Comparison of ENCODE assay signal across 18 cellular contexts in genomic region chr9:88809836-88810235, GRCh38.
DNase-seq lines count a peak whose midpoint lies in the region; ATAC-seq, FAIRE-seq and TF ChIP-seq lines count a peak whose summit lies in the region.
"Had no signal": no experiment of that assay in that cellular context is flagged by ENCODE, and none has a peak within 500 bp of the region (broad histone marks: within the 10 kb centered on the region; RNA-seq: fewer than 3 reads in every experiment).

No MANE protein-coding gene starts in this region.

- H3K14ac ChIP-seq in IMR-90 (replicated peaks; ENCODE audit: low read depth, low read length): peak overlapping the region; percentile 50

- CTCF ChIA-PET in IMR-90 (lab: Yijun Ruan, JAX): interaction anchor here (0.5 kb wide), 1 partner anchor 215 kb away, joined by 3 read pairs; no protein-coding TSS in a partner anchor
- CTCF ChIA-PET in PC-9 (lab: Charles Lee): no interaction called here

- ATAC-seq in IMR-90 (ENCODE audit: low read depth) (no peak), T-helper 17 cell (no peak)

- FAIRE-seq in astrocyte (lab: Jason Lieb, UNC): peak; percentile 55
- FAIRE-seq: GM19239 had no signal

- peak overlapping the region; percentile 18; the same call in 1 of the 2 replicates for H4K5ac ChIP-seq in IMR-90 (ENCODE audit: low read depth, low read length)

- H2AK5ac ChIP-seq in IMR-90 (ENCODE audit: low read depth, low read length): no peak overlapping the region

- no peak for DNase-seq in IMR-90
- DNase-seq in astrocyte (ENCODE audit: low read depth): no peak
- DNase-seq in fibroblast of mammary gland (ENCODE audit: low read depth): peak; percentile 64
- no peak for DNase-seq in dedifferentiated amniotic fluid mesenchymal stem cell (ENCODE audit: extremely low spot score)
- DNase-seq in PC-9: no peak
- DNase-seq in activated CD4-positive, alpha-beta T cell treated with anti-CD3 and anti-CD28 coated beads for 1 hour: no peak
- DNase-seq in T-helper 17 cell: no peak
- DNase-seq: CD4-positive, CD25-positive, alpha-beta regulatory T cell; EL; GF-D8; Karpas-422; NCI-H1694 treated with DMSO at 0.1 percent for 48 hours; NCI-H446 treated with DMSO at 0.1 percent for 48 hours; Peyer's patch had no signal

- H3K56ac ChIP-seq in IMR-90 (ENCODE audit: extremely low read depth, insufficient read depth, low read length): no peak overlapping the region

- TF ChIP-seq CTCF in IMR-90 (conservative IDR thresholded peaks at IDR 0.05; ENCODE audit: low read depth, low read length) (no peak), astrocyte (IDR thresholded peaks at IDR 0.05; ENCODE audit: insufficient read depth, low read depth, low read length) (no peak), fibroblast of mammary gland (conservative IDR thresholded peaks at IDR 0.05; ENCODE audit: control insufficient read depth, insufficient read depth, low read depth, low read length) (no peak), nephron (IDR thresholded peaks at IDR 0.05; ENCODE audit: unreplicated experiment in 3 of 3) (no peak), PC-9 (conservative IDR thresholded peaks at IDR 0.05) (no peak)

- TF ChIP-seq POLR2A in IMR-90 (IDR thresholded peaks at IDR 0.05; ENCODE audit: low read depth, low read length): no peak

- H3K79me2 ChIP-seq in astrocyte (ENCODE audit: insufficient read depth, low read length): no peaks in the 10 kb centered on the region
- H3K79me2 ChIP-seq in PC-9 (ENCODE audit: low read depth): no peaks in the 10 kb centered on the region

- H3K4ac ChIP-seq in IMR-90 (ENCODE audit: low read depth, low read length): peak overlapping the region; percentile 60; the same call in 1 of the 2 replicates

- no peaks in the 10 kb centered on the region for H3K36me3 Mint-ChIP-seq in astrocyte (ENCODE audit: low read depth, unreplicated experiment)
- no peaks in the 10 kb centered on the region for H3K36me3 Mint-ChIP-seq in nephron (ENCODE audit: low read depth)
- peaks cover 2% of the 10 kb centered on the region for H3K36me3 Mint-ChIP-seq in T-helper 17 cell (ENCODE audit: low read depth)
- H3K36me3 Mint-ChIP-seq: CD4-positive, CD25-positive, alpha-beta regulatory T cell; IgD-negative memory B cell had no signal

- no peak overlapping the region for H3K4me3 Mint-ChIP-seq in astrocyte (ENCODE audit: unreplicated experiment)
- no peak overlapping the region for H3K4me3 Mint-ChIP-seq in nephron
- H3K4me3 Mint-ChIP-seq in T-helper 17 cell: no peak overlapping the region
- H3K4me3 Mint-ChIP-seq: B cell; CD4-positive, CD25-positive, alpha-beta regulatory T cell; IgD-negative memory B cell had no signal

- H3K79me1 ChIP-seq in IMR-90 (ENCODE audit: low read depth in 1 of 2, low read length in 2 of 2): no peaks in the 10 kb centered on the region

- H3K4me1 ChIP-seq in IMR-90 (ENCODE audit: control insufficient read depth, insufficient read depth, low read length) (peaks cover 16% of the 10 kb centered on the region), astrocyte (ENCODE audit: insufficient read depth, low read length) (peaks cover 9% of the 10 kb centered on the region), PC-9 (replicated peaks; ENCODE audit: insufficient read depth) (no peaks in the 10 kb centered on the region)
- H3K4me1 ChIP-seq: Peyer's patch had no signal

- H3F3A ChIP-seq in PC-9 (ENCODE audit: insufficient read depth, low read depth): 0 out of 2 replicates have a peak, but pooled peaks cover 3% of the 10 kb centered on the region

- H4K20me1 ChIP-seq in IMR-90 (ENCODE audit: insufficient read depth, low read length) (no peaks in the 10 kb centered on the region), astrocyte (ENCODE audit: insufficient read depth, low read length) (no peaks in the 10 kb centered on the region), PC-9 (ENCODE audit: insufficient read depth) (no peaks in the 10 kb centered on the region)

- no peak overlapping the region for H3K23ac ChIP-seq in IMR-90 (ENCODE audit: low read depth, low read length)

- H2BK15ac ChIP-seq in IMR-90 (ENCODE audit: low read depth, low read length): no peak overlapping the region

- no peaks in the 10 kb centered on the region for H3K9me3 ChIP-seq in IMR-90 (ENCODE audit: control insufficient read depth, insufficient read depth, low read length)
- no peaks in the 10 kb centered on the region for H3K9me3 ChIP-seq in astrocyte (ENCODE audit: insufficient read depth, low read depth, low read length)
- H3K9me3 ChIP-seq in PC-9 (ENCODE audit: insufficient read depth, low read depth): no peaks in the 10 kb centered on the region
- H3K9me3 ChIP-seq in T-helper 17 cell (ENCODE audit: control insufficient read depth, low read length, poor library complexity, severe bottlenecking): no peaks in the 10 kb centered on the region
- H3K9me3 ChIP-seq: Peyer's patch had no signal

- in situ Hi-C loops in IMR-90 (cut with MboI; ENCODE audit: low sequenced_read_pairs): no loop called here

- no peaks in the 10 kb centered on the region for H3K27me3 ChIP-seq in IMR-90 (ENCODE audit: control insufficient read depth, insufficient read depth, low read length)
- no peaks in the 10 kb centered on the region for H3K27me3 ChIP-seq in astrocyte (ENCODE audit: insufficient read depth, low read length)
- H3K27me3 ChIP-seq in PC-9 (ENCODE audit: insufficient read depth, low read depth): no peaks in the 10 kb centered on the region
- H3K27me3 ChIP-seq: Peyer's patch had no signal

- H4K8ac ChIP-seq in IMR-90 (ENCODE audit: low read depth in 2 of 2, low read length in 2 of 2): no peak overlapping the region

- H3K27ac ChIP-seq in IMR-90 (ENCODE audit: insufficient read depth, low read length) (no peak overlapping the region), astrocyte (ENCODE audit: low read depth, low read length) (no peak overlapping the region), PC-9 (no peak overlapping the region)
- H3K27ac ChIP-seq: Peyer's patch had no signal

- no peak overlapping the region for H2AFZ ChIP-seq in IMR-90 (replicated peaks; ENCODE audit: low read length, poor library complexity)
- no peak overlapping the region for H2AFZ ChIP-seq in astrocyte (ENCODE audit: low read depth, low read length)
- no peak overlapping the region for H2AFZ ChIP-seq in PC-9

- H3K27me3 Mint-ChIP-seq in astrocyte (ENCODE audit: low read depth, unreplicated experiment) (peaks cover 17% of the 10 kb centered on the region), nephron (ENCODE audit: low read depth) (peaks cover 5% of the 10 kb centered on the region), T-helper 17 cell (peaks cover 44% of the 10 kb centered on the region)

- BruUV-seq in IMR-90 (replicated peaks; lab: Mats Ljungman, UMichigan): no TSS peak
- no TSS peak for BruUV-seq in PC-9 (replicated peaks; lab: Mats Ljungman, UMichigan)

- H3K18ac ChIP-seq in IMR-90 (ENCODE audit: low read depth, low read length): peak overlapping the region; percentile 1

- WGBS in IMR-90 (ENCODE audit: extremely low coverage in 2 of 2, insufficient read length in 1 of 2), 2 experiments: no CpG with 5 or more reads among the region's 5 CpGs

- no peak for TF ChIP-seq RAD21 in IMR-90 (IDR thresholded peaks at IDR 0.05; ENCODE audit: low read length)

- H3K9me1 ChIP-seq in IMR-90 (ENCODE audit: insufficient read depth, low read length): peaks cover 2% of the 10 kb centered on the region; the same call in 1 of the 2 replicates

- no peak overlapping the region for H3K4me2 ChIP-seq in IMR-90 (ENCODE audit: low read depth, low read length)
- H3K4me2 ChIP-seq in astrocyte (ENCODE audit: low read length): no peak overlapping the region
- no peak overlapping the region for H3K4me2 ChIP-seq in PC-9

- H3K4me1 Mint-ChIP-seq in astrocyte (ENCODE audit: low read depth, unreplicated experiment): peaks cover 11% of the 10 kb centered on the region
- H3K4me1 Mint-ChIP-seq in nephron: peaks cover 49% of the 10 kb centered on the region
- no peaks in the 10 kb centered on the region for H3K4me1 Mint-ChIP-seq in T-helper 17 cell
- H3K4me1 Mint-ChIP-seq: B cell; CD4-positive, CD25-positive, alpha-beta regulatory T cell; IgD-negative memory B cell had no signal

- no peak overlapping the region for H2AK9ac ChIP-seq in IMR-90 (replicated peaks; ENCODE audit: low read depth, low read length, poor library complexity)

- H3K9ac ChIP-seq in IMR-90 (ENCODE audit: low read depth, low read length) (no peak overlapping the region), astrocyte (ENCODE audit: low read length) (no peak overlapping the region)

- H2BK120ac ChIP-seq in IMR-90 (ENCODE audit: low read depth, low read length): peak overlapping the region; percentile 33; the same call in 1 of the 2 replicates

- H3K36me3 ChIP-seq in IMR-90 (ENCODE audit: control insufficient read depth, insufficient read depth, low read length) (no peaks in the 10 kb centered on the region), astrocyte (ENCODE audit: insufficient read depth, low read length) (no peaks in the 10 kb centered on the region), PC-9 (ENCODE audit: low read depth) (no peaks in the 10 kb centered on the region)
- H3K36me3 ChIP-seq: Peyer's patch had no signal

- H3K4me3 ChIP-seq in IMR-90 (ENCODE audit: insufficient read depth, low read depth, low read length) (no peak overlapping the region), astrocyte (ENCODE audit: insufficient read depth, low read depth, low read length) (no peak overlapping the region), fibroblast of mammary gland (ENCODE audit: control insufficient read depth, low read depth, low read length) (no peak overlapping the region), PC-9 (no peak overlapping the region)
- H3K4me3 ChIP-seq: Peyer's patch had no signal

- H2BK20ac ChIP-seq in IMR-90 (ENCODE audit: low read depth, low read length): peak overlapping the region; percentile 50; the same call in 1 of the 2 replicates

- POLR2A ChIA-PET in IMR-90 (lab: Charles Lee; ENCODE audit: unreplicated experiment) (no interaction called here), PC-9 (lab: Charles Lee; ENCODE audit: unreplicated experiment) (no interaction called here)

- intact Hi-C loops in IMR-90 (cut with micrococcal nuclease): no loop called here
- intact Hi-C loops in PC-9 (cut with micrococcal nuclease; ENCODE audit: unreplicated experiment): loop anchor here (10.0 kb wide), 1 partner anchor 215 kb away; no protein-coding TSS in a partner anchor

- H3K9me3 Mint-ChIP-seq in astrocyte (ENCODE audit: unreplicated experiment) (peaks cover 3% of the 10 kb centered on the region), nephron (no peaks in the 10 kb centered on the region)

- no peaks in the 10 kb centered on the region for H3K9me2 ChIP-seq in PC-9 (ENCODE audit: insufficient read depth)

- H3K27ac Mint-ChIP-seq in astrocyte (ENCODE audit: unreplicated experiment) (no peak overlapping the region), nephron (peak overlapping the region; percentile 87 to 95 (median 92)), T-helper 17 cell (no peak overlapping the region)
- H3K27ac Mint-ChIP-seq: B cell; CD4-positive, CD25-positive, alpha-beta regulatory T cell; IgD-negative memory B cell had no signal

- H4K91ac ChIP-seq in IMR-90 (ENCODE audit: insufficient read depth, low read depth, low read length): no peak overlapping the region

- no peak overlapping the region for H2BK5ac ChIP-seq in IMR-90 (ENCODE audit: low read depth, low read length, poor library complexity, severe bottlenecking)

- dilution Hi-C loops in IMR-90 (cut with HindIII; ENCODE audit: low sequenced_read_pairs, unreplicated experiment): no loop called here

Comparison
In these comparisons a context has a peak if more than half of its experiments do, and no peak if none do; other contexts are left out.
1. H3K27ac Mint-ChIP-seq: peak in nephron (3 of 3); none in astrocyte (single experiment) and T-helper 17 cell (single experiment).